Comparison of ENCODE assay signal across 13 cellular contexts in genomic region chr5:82274343-82275266, GRCh38. TPM values are rescaled to one million over a fixed set of nuclear protein-coding genes. Genes with fewer than 3 reads are reported as not detected.
DNase-seq lines count a peak whose midpoint lies in the region; ATAC-seq lines count a peak whose summit lies in the region.
"Had no signal": no experiment of that assay in that cellular context is flagged by ENCODE, and none has a peak within 500 bp of the region (broad histone marks: within the 10 kb centered on the region; RNA-seq: fewer than 3 reads in every experiment).

No MANE protein-coding gene starts in this region.

- in situ Hi-C loops in SK-MEL-5 (cut with HindIII; ENCODE audit: low pct_unique_long_range_greater_than_20kb, low sequenced_read_pairs), result no loop called here

- ATAC-seq in GM18867 (IDR thresholded peaks at IDR 0.05; ENCODE audit: unreplicated experiment) (no peak), HG03175 (IDR thresholded peaks at IDR 0.05; ENCODE audit: unreplicated experiment) (no peak), GM21576 (IDR thresholded peaks at IDR 0.05; ENCODE audit: unreplicated experiment) (no peak)

- peak; percentile 14 for DNase-seq in stimulated activated CD4-positive, alpha-beta T cell treated with anti-CD3 and anti-CD28 coated beads, Interleukin-12 subunit alpha, Interleukin-12 subunit beta, amount 100 ng/mL, for 4 hours
- DNase-seq in stimulated activated CD4-positive, alpha-beta T cell treated with anti-CD3 and anti-CD28 coated beads, Interleukin-1b, Interleukin-23, amount 100 ng/mL, for 48 hours, result no peak
- DNase-seq in SK-MEL-5 (ENCODE audit: low read depth, low spot score) (peak; percentile 13), iPS-NIHi11 (ENCODE audit: low spot score) (peak; percentile 26), HPDE6-E6E7 (ENCODE audit: extremely low spot score) (no peak)
- DNase-seq: cerebellar nuclear complex, COR-L47, hippocampal formation, NCI-H226, WERI-Rb-1 had no signal

RNA-seq across cellular contexts. Expression of gene RPS23, which starts 3.5 kb away (rescaled TPM):
- 5,316 and 5,447 TPM in 2 replicates for total RNA-seq in SK-MEL-5 (2014; rRNA removed; shearing (Covaris generic))
- 3,447 and 3,665 TPM in 2 replicates for polyA plus RNA-seq in SK-MEL-5 (2015; cell fraction: cytosol; rRNA removed)
- polyA plus RNA-seq in SK-MEL-5 (2015; cell fraction: nucleus; rRNA removed), result 567 and 718 TPM in 2 replicates

Comparison
In these comparisons a context has a peak if more than half of its experiments do, and no peak if none do; other contexts are left out.
1. DNase-seq: peak in stimulated activated CD4-positive, alpha-beta T cell treated with anti-CD3 and anti-CD28 coated beads, Interleukin-12 subunit alpha, Interleukin-12 subunit beta, amount 100 ng/mL, for 4 hours (single experiment), SK-MEL-5 (single experiment) and iPS-NIHi11 (single experiment); none in stimulated activated CD4-positive, alpha-beta T cell treated with anti-CD3 and anti-CD28 coated beads, Interleukin-1b, Interleukin-23, amount 100 ng/mL, for 48 hours (single experiment) and HPDE6-E6E7 (single experiment).